ENCODE assay signal across 1 cellular context in genomic region chr2:45611020-45611737, GRCh38.
A peak's percentile ranks its signal among the peaks of the same experiment; 100 is the strongest.
TF ChIP-seq lines count a peak whose summit lies in the region.

A gene with protein sequence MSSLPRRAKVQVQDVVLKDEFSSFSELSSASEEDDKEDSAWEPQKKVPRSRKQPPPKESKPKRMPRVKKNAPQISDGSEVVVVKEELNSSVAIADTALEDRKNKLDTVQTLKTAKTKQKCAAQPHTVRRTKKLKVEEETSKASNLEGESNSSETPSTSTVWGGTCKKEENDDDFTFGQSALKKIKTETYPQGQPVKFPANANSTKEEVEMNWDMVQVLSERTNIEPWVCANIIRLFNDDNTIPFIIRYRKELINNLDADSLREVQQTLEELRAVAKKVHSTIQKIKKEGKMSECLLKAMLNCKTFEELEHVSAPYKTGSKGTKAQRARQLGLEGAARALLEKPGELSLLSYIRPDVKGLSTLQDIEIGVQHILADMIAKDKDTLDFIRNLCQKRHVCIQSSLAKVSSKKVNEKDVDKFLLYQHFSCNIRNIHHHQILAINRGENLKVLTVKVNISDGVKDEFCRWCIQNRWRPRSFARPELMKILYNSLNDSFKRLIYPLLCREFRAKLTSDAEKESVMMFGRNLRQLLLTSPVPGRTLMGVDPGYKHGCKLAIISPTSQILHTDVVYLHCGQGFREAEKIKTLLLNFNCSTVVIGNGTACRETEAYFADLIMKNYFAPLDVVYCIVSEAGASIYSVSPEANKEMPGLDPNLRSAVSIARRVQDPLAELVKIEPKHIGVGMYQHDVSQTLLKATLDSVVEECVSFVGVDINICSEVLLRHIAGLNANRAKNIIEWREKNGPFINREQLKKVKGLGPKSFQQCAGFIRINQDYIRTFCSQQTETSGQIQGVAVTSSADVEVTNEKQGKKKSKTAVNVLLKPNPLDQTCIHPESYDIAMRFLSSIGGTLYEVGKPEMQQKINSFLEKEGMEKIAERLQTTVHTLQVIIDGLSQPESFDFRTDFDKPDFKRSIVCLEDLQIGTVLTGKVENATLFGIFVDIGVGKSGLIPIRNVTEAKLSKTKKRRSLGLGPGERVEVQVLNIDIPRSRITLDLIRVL (minus strand): TSS chr2:45611267. CDS start chr2:45605441, 5,826 bp downstream.

TF ChIP-seq in HepG2, 621 proteins besides CTCF, POLR2A, EP300 and RAD21 (continued from another document and continues in another):
- TF ChIP-seq, protein P1, sequence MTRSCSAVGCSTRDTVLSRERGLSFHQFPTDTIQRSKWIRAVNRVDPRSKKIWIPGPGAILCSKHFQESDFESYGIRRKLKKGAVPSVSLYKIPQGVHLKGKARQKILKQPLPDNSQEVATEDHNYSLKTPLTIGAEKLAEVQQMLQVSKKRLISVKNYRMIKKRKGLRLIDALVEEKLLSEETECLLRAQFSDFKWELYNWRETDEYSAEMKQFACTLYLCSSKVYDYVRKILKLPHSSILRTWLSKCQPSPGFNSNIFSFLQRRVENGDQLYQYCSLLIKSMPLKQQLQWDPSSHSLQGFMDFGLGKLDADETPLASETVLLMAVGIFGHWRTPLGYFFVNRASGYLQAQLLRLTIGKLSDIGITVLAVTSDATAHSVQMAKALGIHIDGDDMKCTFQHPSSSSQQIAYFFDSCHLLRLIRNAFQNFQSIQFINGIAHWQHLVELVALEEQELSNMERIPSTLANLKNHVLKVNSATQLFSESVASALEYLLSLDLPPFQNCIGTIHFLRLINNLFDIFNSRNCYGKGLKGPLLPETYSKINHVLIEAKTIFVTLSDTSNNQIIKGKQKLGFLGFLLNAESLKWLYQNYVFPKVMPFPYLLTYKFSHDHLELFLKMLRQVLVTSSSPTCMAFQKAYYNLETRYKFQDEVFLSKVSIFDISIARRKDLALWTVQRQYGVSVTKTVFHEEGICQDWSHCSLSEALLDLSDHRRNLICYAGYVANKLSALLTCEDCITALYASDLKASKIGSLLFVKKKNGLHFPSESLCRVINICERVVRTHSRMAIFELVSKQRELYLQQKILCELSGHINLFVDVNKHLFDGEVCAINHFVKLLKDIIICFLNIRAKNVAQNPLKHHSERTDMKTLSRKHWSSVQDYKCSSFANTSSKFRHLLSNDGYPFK (CRISPR knock-in tag; IDR thresholded peaks at IDR 0.05; ENCODE audit: borderline replicate concordance) = peak; percentile 73; the same call in 1 of the 2 replicates
- no peak; the same call in 1 of the 2 replicates for TF ChIP-seq ZNF607 (CRISPR knock-in tag; IDR thresholded peaks at IDR 0.05; ENCODE audit: borderline replicate concordance)
- no peak for TF ChIP-seq ZNF136 (CRISPR knock-in tag; IDR thresholded peaks at IDR 0.05; ENCODE audit: low read depth)
- no peak for TF ChIP-seq ZNF256 (CRISPR knock-in tag; conservative IDR thresholded peaks at IDR 0.05)
- TF ChIP-seq ZNF570 (CRISPR knock-in tag; IDR thresholded peaks at IDR 0.05; ENCODE audit: borderline replicate concordance) = no peak
- no peak for TF ChIP-seq SALL2 (CRISPR knock-in tag; IDR thresholded peaks at IDR 0.05)
- TF ChIP-seq NR2F6 (IDR thresholded peaks at IDR 0.05) = no peak
- TF ChIP-seq NR2F6 (CRISPR knock-in tag; IDR thresholded peaks at IDR 0.05) = no peak
- peak; percentile 97 for TF ChIP-seq KDM2A (CRISPR knock-in tag; IDR thresholded peaks at IDR 0.05; ENCODE audit: borderline replicate concordance, low read depth)
- no peak for TF ChIP-seq ZFP36L1 (CRISPR knock-in tag; IDR thresholded peaks at IDR 0.05)
- no peak for TF ChIP-seq ZNF761 (CRISPR knock-in tag; conservative IDR thresholded peaks at IDR 0.05)
- no peak for TF ChIP-seq ATF4 (CRISPR knock-in tag; IDR thresholded peaks at IDR 0.05)
- peak; percentile 87 for TF ChIP-seq HNRNPLL (IDR thresholded peaks at IDR 0.05; ENCODE audit: low read depth, low read length, poor library complexity, severe bottlenecking)
- TF ChIP-seq, protein P2, sequence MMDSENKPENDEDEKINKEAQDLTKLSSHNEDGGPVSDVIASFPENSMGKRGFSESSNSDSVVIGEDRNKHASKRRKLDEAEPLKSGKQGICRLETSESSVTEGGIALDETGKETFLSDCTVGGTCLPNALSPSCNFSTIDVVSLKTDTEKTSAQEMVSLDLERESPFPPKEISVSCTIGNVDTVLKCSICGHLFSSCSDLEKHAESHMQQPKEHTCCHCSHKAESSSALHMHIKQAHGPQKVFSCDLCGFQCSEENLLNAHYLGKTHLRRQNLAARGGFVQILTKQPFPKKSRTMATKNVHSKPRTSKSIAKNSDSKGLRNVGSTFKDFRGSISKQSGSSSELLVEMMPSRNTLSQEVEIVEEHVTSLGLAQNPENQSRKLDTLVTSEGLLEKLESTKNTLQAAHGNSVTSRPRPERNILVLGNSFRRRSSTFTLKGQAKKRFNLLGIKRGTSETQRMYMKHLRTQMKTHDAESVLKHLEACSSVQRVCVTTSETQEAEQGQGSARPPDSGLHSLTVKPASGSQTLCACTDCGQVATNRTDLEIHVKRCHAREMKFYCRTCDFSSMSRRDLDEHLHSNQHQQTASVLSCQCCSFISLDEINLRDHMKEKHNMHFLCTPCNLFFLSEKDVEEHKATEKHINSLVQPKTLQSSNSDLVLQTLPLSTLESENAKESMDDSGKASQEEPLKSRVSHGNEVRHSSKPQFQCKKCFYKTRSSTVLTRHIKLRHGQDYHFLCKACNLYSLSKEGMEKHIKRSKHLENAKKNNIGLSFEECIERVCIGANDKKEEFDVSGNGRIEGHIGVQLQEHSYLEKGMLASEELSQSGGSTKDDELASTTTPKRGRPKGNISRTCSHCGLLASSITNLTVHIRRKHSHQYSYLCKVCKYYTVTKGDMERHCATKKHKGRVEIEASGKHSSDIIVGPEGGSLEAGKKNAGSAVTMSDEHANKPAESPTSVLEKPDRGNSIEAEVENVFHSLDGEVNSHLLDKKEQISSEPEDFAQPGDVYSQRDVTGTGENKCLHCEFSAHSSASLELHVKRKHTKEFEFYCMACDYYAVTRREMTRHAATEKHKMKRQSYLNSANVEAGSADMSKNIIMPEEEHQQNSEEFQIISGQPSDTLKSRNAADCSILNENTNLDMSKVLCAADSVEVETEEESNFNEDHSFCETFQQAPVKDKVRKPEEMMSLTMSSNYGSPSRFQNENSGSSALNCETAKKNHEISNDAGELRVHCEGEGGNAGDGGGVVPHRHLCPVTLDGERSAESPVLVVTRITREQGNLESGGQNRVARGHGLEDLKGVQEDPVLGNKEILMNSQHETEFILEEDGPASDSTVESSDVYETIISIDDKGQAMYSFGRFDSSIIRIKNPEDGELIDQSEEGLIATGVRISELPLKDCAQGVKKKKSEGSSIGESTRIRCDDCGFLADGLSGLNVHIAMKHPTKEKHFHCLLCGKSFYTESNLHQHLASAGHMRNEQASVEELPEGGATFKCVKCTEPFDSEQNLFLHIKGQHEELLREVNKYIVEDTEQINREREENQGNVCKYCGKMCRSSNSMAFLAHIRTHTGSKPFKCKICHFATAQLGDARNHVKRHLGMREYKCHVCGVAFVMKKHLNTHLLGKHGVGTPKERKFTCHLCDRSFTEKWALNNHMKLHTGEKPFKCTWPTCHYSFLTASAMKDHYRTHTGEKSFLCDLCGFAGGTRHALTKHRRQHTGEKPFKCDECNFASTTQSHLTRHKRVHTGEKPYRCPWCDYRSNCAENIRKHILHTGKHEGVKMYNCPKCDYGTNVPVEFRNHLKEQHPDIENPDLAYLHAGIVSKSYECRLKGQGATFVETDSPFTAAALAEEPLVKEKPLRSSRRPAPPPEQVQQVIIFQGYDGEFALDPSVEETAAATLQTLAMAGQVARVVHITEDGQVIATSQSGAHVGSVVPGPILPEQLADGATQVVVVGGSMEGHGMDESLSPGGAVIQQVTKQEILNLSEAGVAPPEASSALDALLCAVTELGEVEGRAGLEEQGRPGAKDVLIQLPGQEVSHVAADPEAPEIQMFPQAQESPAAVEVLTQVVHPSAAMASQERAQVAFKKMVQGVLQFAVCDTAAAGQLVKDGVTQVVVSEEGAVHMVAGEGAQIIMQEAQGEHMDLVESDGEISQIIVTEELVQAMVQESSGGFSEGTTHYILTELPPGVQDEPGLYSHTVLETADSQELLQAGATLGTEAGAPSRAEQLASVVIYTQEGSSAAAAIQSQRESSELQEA (CRISPR knock-in tag; IDR thresholded peaks at IDR 0.05; ENCODE audit: not compliant biosample characterization) = no peak
- no peak for TF ChIP-seq ZNF367 (CRISPR knock-in tag; IDR thresholded peaks at IDR 0.05; ENCODE audit: borderline replicate concordance)
- TF ChIP-seq ZNF33B (CRISPR knock-in tag; IDR thresholded peaks at IDR 0.05) = no peak
- no peak for TF ChIP-seq BCLAF1 (IDR thresholded peaks at IDR 0.05)
- TF ChIP-seq, protein P3, sequence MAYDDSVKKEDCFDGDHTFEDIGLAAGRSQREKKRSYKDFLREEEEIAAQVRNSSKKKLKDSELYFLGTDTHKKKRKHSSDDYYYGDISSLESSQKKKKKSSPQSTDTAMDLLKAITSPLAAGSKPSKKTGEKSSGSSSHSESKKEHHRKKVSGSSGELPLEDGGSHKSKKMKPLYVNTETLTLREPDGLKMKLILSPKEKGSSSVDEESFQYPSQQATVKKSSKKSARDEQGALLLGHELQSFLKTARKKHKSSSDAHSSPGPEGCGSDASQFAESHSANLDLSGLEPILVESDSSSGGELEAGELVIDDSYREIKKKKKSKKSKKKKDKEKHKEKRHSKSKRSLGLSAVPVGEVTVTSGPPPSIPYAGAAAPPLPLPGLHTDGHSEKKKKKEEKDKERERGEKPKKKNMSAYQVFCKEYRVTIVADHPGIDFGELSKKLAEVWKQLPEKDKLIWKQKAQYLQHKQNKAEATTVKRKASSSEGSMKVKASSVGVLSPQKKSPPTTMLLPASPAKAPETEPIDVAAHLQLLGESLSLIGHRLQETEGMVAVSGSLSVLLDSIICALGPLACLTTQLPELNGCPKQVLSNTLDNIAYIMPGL (CRISPR knock-in tag; IDR thresholded peaks at IDR 0.05; ENCODE audit: borderline replicate concordance in 1 of 2, low read depth in 1 of 2) = peak in 1 of 2 experiments; percentile 63; a peak in 2 of 4 replicates
- 0 out of 2 replicates have a peak, but pooled peaks have one; percentile 20 for TF ChIP-seq BORCS8-MEF2B (CRISPR knock-in tag; IDR thresholded peaks at IDR 0.05)
- TF ChIP-seq POGK (CRISPR knock-in tag; conservative IDR thresholded peaks at IDR 0.05) = peak; percentile 77
- TF ChIP-seq ZNF441 (CRISPR knock-in tag; IDR thresholded peaks at IDR 0.05; ENCODE audit: borderline replicate concordance) = no peak
- TF ChIP-seq HNRNPL (IDR thresholded peaks at IDR 0.05; ENCODE audit: low read depth, low read length) = 0 out of 2 replicates have a peak, but pooled peaks have one; percentile 63
- TF ChIP-seq NR3C1 (CRISPR knock-in tag; IDR thresholded peaks at IDR 0.05) = no peak
- no peak for TF ChIP-seq ZSCAN30 (CRISPR knock-in tag; IDR thresholded peaks at IDR 0.05)
- no peak for TF ChIP-seq ZNF644 (CRISPR knock-in tag; IDR thresholded peaks at IDR 0.05; ENCODE audit: low read depth)
- TF ChIP-seq, protein P4, sequence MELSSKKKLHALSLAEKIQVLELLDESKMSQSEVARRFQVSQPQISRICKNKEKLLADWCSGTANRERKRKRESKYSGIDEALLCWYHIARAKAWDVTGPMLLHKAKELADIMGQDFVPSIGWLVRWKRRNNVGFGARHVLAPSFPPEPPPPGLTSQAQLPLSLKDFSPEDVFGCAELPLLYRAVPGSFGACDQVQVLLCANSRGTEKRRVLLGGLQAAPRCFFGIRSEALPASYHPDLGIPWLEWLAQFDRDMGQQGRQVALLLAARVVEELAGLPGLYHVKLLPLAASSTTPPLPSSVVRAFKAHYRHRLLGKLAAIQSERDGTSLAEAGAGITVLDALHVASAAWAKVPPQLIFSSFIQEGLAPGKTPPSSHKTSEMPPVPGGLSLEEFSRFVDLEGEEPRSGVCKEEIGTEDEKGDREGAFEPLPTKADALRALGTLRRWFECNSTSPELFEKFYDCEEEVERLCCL (CRISPR knock-in tag; IDR thresholded peaks at IDR 0.05; ENCODE audit: borderline replicate concordance) = no peak
- no peak for TF ChIP-seq ZSCAN25 (CRISPR knock-in tag; IDR thresholded peaks at IDR 0.05)
- TF ChIP-seq NFKBIZ (CRISPR knock-in tag; IDR thresholded peaks at IDR 0.05) = no peak
- TF ChIP-seq REPIN1 (CRISPR knock-in tag; IDR thresholded peaks at IDR 0.05; ENCODE audit: borderline replicate concordance, low read depth) = no peak; the same call in 1 of the 2 replicates
- TF ChIP-seq ZNF317 (CRISPR knock-in tag; IDR thresholded peaks at IDR 0.05) = peak; percentile 77
- peak; percentile 87 for TF ChIP-seq SRSF1 (optimal IDR thresholded peaks at IDR 0.05; ENCODE audit: low read depth, low read length)
- peak; percentile 91 for TF ChIP-seq PHF20 (CRISPR knock-in tag; IDR thresholded peaks at IDR 0.05)
